8 cellular contexts compared by ENCODE assay signal in the genomic region with DNA sequence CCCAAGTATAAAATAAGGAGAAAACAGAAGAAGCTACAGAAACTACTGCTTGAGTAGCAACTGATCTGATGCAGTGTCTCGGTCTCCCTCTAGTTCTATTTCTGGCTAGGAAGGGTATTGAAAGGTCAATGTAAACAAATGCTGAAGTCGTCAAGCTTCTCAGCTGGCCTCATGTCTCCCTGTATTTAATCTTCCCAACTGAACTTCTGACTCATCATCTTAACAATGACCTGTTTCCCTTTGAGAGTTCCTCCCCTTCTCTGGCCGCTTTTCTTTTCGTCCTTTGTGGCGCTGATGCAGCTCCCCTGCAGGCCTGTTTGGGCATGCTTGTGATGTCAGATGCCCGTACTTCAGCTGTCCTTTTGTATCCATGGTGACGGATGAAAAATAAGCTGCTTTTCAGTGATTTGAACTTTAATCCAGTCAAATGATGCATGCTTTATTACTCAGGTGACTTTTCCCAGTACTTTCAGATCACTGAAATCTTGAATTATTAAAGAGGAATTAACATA. TPM values are rescaled to one million over a fixed set of nuclear protein-coding genes. Genes with fewer than 3 reads are reported as not detected.
DNase-seq lines count a peak whose midpoint lies in the region; ATAC-seq and TF ChIP-seq lines count a peak whose summit lies in the region.

No MANE protein-coding gene starts in this region.

- DNase-seq in 8988T (peak; percentile 44), GM13977 (ENCODE audit: low spot score) (peak; percentile 75), NCI-H1105 treated with DMSO at 0.1 percent for 48 hours (lab: John Stamatoyannopoulos, UW) (peak; percentile 100), esophagus muscularis mucosa (ENCODE audit: extremely low spot score) (peak; percentile 95), mucosa of gallbladder (ENCODE audit: low spot score) (peak; percentile 70)
- no peak for DNase-seq in stimulated activated effector memory CD8-positive, alpha-beta T cell treated with anti-CD3 and anti-CD28 coated beads, Interleukin-12 subunit alpha, Interleukin-12 subunit beta, amount 100 ng/mL, for 72 hours (ENCODE audit: low spot score in 2 of 2)

- intact Hi-C loops in esophagus muscularis mucosa (cut with DNase I), result no loop called here

- TF ChIP-seq EP300 in esophagus muscularis mucosa (IDR thresholded peaks at IDR 0.05), result no peak

- peak overlapping the region; percentile 13 to 25 (median 16) for H3K4me3 ChIP-seq in esophagus muscularis mucosa

- no peak for TF ChIP-seq POLR2A in esophagus muscularis mucosa (IDR thresholded peaks at IDR 0.05; ENCODE audit: low read depth)

- WGBS in esophagus muscularis mucosa, result 4% methylated on average over 7 of the region's 7 CpGs

- peaks cover 3% of the 10 kb centered on the region for H3K9me3 Mint-ChIP-seq in stimulated activated effector memory CD8-positive, alpha-beta T cell treated with anti-CD3 and anti-CD28 coated beads, Interleukin-12 subunit alpha, Interleukin-12 subunit beta, amount 100 ng/mL, for 72 hours

- in situ Hi-C loops in GM13977 (cut with MboI; ENCODE audit: low pct_unique_long_range_greater_than_20kb, low sequenced_read_pairs, unreplicated experiment), result no loop called here

- peaks cover 23 to 40% (median 37%) of the 10 kb centered on the region in 4 donors for H3K4me1 ChIP-seq in esophagus muscularis mucosa

- H3K36me3 ChIP-seq in esophagus muscularis mucosa, result peaks cover 0 to 5% (median under 1%) of the 10 kb centered on the region in 4 donors

- TF ChIP-seq CTCF in GM13977 (IDR thresholded peaks at IDR 0.05; ENCODE audit: extremely low read depth, insufficient read depth, missing control alignments), result peak; percentile 48
- peak; percentile 34 to 72 (median 51) for TF ChIP-seq CTCF in esophagus muscularis mucosa (IDR thresholded peaks at IDR 0.05)

- H3K27ac Mint-ChIP-seq in stimulated activated effector memory CD8-positive, alpha-beta T cell treated with anti-CD3 and anti-CD28 coated beads, Interleukin-12 subunit alpha, Interleukin-12 subunit beta, amount 100 ng/mL, for 72 hours, result no peak overlapping the region

- no peak overlapping the region for H3K4me3 Mint-ChIP-seq in stimulated activated effector memory CD8-positive, alpha-beta T cell treated with anti-CD3 and anti-CD28 coated beads, Interleukin-12 subunit alpha, Interleukin-12 subunit beta, amount 100 ng/mL, for 72 hours

- no peaks in the 10 kb centered on the region for H3K9me3 ChIP-seq in esophagus muscularis mucosa

- H3K4me1 Mint-ChIP-seq in stimulated activated effector memory CD8-positive, alpha-beta T cell treated with anti-CD3 and anti-CD28 coated beads, Interleukin-12 subunit alpha, Interleukin-12 subunit beta, amount 100 ng/mL, for 72 hours, result no peaks in the 10 kb centered on the region

- peak overlapping the region; percentile 66 to 78 (median 75) for H3K27ac ChIP-seq in esophagus muscularis mucosa (replicated peaks in 1 of 4)

- ATAC-seq in HG02759 (IDR thresholded peaks at IDR 0.05; ENCODE audit: unreplicated experiment) (peak; percentile 81), SK-N-SH treated with all-trans-retinoic acid at 6 μM for 48 hours (peak; percentile 99)
- no peak for ATAC-seq in stimulated activated effector memory CD8-positive, alpha-beta T cell treated with anti-CD3 and anti-CD28 coated beads, Interleukin-12 subunit alpha, Interleukin-12 subunit beta, amount 100 ng/mL, for 72 hours

- no peaks in the 10 kb centered on the region for H3K36me3 Mint-ChIP-seq in stimulated activated effector memory CD8-positive, alpha-beta T cell treated with anti-CD3 and anti-CD28 coated beads, Interleukin-12 subunit alpha, Interleukin-12 subunit beta, amount 100 ng/mL, for 72 hours

- H3K27me3 ChIP-seq in esophagus muscularis mucosa, result no peaks in the 10 kb centered on the region

TF ChIP-seq in SK-N-SH treated with all-trans-retinoic acid at 6 μM for 48 hours, 23 proteins besides CTCF, POLR2A, EP300 and RAD21:
- TF ChIP-seq ZNF565 (CRISPR knock-in tag; conservative IDR thresholded peaks at IDR 0.05; ENCODE audit: low read depth) (no peak), ISL1 (CRISPR knock-in tag; IDR thresholded peaks at IDR 0.05) (0 out of 2 replicates have a peak, but pooled peaks have one; percentile 12), BACH2 (CRISPR knock-in tag; IDR thresholded peaks at IDR 0.05; ENCODE audit: borderline replicate concordance) (no peak), OSR1 (CRISPR knock-in tag; IDR thresholded peaks at IDR 0.05) (no peak), CSDC2 (CRISPR knock-in tag; IDR thresholded peaks at IDR 0.05) (no peak), GLIS3 (CRISPR knock-in tag; IDR thresholded peaks at IDR 0.05) (no peak), TCF4 (CRISPR knock-in tag; IDR thresholded peaks at IDR 0.05; ENCODE audit: borderline replicate concordance) (peak; percentile 15; the same call in 1 of the 2 replicates), ZFP3 (CRISPR knock-in tag; IDR thresholded peaks at IDR 0.05) (no peak), TOX (CRISPR knock-in tag; IDR thresholded peaks at IDR 0.05; ENCODE audit: borderline replicate concordance) (no peak), ZNF70 (CRISPR knock-in tag; IDR thresholded peaks at IDR 0.05) (no peak)
- TF ChIP-seq, protein P1, sequence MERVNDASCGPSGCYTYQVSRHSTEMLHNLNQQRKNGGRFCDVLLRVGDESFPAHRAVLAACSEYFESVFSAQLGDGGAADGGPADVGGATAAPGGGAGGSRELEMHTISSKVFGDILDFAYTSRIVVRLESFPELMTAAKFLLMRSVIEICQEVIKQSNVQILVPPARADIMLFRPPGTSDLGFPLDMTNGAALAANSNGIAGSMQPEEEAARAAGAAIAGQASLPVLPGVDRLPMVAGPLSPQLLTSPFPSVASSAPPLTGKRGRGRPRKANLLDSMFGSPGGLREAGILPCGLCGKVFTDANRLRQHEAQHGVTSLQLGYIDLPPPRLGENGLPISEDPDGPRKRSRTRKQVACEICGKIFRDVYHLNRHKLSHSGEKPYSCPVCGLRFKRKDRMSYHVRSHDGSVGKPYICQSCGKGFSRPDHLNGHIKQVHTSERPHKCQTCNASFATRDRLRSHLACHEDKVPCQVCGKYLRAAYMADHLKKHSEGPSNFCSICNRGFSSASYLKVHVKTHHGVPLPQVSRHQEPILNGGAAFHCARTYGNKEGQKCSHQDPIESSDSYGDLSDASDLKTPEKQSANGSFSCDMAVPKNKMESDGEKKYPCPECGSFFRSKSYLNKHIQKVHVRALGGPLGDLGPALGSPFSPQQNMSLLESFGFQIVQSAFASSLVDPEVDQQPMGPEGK (CRISPR knock-in tag; IDR thresholded peaks at IDR 0.05; ENCODE audit: borderline replicate concordance), result no peak
- TF ChIP-seq, protein P2, sequence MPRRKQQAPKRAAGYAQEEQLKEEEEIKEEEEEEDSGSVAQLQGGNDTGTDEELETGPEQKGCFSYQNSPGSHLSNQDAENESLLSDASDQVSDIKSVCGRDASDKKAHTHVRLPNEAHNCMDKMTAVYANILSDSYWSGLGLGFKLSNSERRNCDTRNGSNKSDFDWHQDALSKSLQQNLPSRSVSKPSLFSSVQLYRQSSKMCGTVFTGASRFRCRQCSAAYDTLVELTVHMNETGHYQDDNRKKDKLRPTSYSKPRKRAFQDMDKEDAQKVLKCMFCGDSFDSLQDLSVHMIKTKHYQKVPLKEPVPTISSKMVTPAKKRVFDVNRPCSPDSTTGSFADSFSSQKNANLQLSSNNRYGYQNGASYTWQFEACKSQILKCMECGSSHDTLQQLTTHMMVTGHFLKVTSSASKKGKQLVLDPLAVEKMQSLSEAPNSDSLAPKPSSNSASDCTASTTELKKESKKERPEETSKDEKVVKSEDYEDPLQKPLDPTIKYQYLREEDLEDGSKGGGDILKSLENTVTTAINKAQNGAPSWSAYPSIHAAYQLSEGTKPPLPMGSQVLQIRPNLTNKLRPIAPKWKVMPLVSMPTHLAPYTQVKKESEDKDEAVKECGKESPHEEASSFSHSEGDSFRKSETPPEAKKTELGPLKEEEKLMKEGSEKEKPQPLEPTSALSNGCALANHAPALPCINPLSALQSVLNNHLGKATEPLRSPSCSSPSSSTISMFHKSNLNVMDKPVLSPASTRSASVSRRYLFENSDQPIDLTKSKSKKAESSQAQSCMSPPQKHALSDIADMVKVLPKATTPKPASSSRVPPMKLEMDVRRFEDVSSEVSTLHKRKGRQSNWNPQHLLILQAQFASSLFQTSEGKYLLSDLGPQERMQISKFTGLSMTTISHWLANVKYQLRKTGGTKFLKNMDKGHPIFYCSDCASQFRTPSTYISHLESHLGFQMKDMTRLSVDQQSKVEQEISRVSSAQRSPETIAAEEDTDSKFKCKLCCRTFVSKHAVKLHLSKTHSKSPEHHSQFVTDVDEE (CRISPR knock-in tag; IDR thresholded peaks at IDR 0.05), result no peak

RNA-seq across cellular contexts. Expression of a gene that starts 7.8 kb away (rescaled TPM):
- 10 to 100 TPM in 2 of 4 donors, 1 to 10 TPM in 2; 5.2 to 11.5 (median 8.5) TPM for total RNA-seq in esophagus muscularis mucosa
- 5.7 TPM for total RNA-seq in mucosa of gallbladder

Comparison
In these comparisons a context has a peak if more than half of its experiments do, and no peak if none do; other contexts are left out.
1. DNase-seq: peak in 8988T (single experiment), GM13977 (single experiment), NCI-H1105 treated with DMSO at 0.1 percent for 48 hours (single experiment), esophagus muscularis mucosa (single experiment) and mucosa of gallbladder (single experiment); none in stimulated activated effector memory CD8-positive, alpha-beta T cell treated with anti-CD3 and anti-CD28 coated beads, Interleukin-12 subunit alpha, Interleukin-12 subunit beta, amount 100 ng/mL, for 72 hours (0 of 2).